In genomic region chr5:143217804-143218160, GRCh38 we compare ENCODE assay signal across 1 cellular context.
TF ChIP-seq lines count a peak whose summit lies in the region.

No MANE protein-coding gene starts in this region.

TF ChIP-seq in HepG2, 621 proteins besides CTCF, POLR2A, EP300 and RAD21 (continued from another document):
- no peak for TF ChIP-seq ZNF407 (CRISPR knock-in tag; IDR thresholded peaks at IDR 0.05; ENCODE audit: not compliant biosample characterization)
- TF ChIP-seq, protein P1, sequence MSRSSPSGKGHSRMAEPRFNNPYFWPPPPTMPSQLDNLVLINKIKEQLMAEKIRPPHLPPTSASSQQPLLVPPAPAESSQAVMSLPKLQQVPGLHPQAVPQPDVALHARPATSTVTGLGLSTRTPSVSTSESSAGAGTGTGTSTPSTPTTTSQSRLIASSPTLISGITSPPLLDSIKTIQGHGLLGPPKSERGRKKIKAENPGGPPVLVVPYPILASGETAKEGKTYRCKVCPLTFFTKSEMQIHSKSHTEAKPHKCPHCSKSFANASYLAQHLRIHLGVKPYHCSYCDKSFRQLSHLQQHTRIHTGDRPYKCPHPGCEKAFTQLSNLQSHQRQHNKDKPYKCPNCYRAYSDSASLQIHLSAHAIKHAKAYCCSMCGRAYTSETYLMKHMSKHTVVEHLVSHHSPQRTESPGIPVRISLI (CRISPR knock-in tag; IDR thresholded peaks at IDR 0.05; ENCODE audit: borderline replicate concordance) = no peak
- TF ChIP-seq ZNF382 (CRISPR knock-in tag; IDR thresholded peaks at IDR 0.05; ENCODE audit: borderline replicate concordance) = no peak
- TF ChIP-seq NCOA1 (CRISPR knock-in tag; IDR thresholded peaks at IDR 0.05) = no peak
- TF ChIP-seq SOX5 (CRISPR knock-in tag; IDR thresholded peaks at IDR 0.05; ENCODE audit: borderline replicate concordance) = peak; percentile 19; the same call in 1 of the 2 replicates
- TF ChIP-seq ZBTB20 (CRISPR knock-in tag; IDR thresholded peaks at IDR 0.05; ENCODE audit: borderline replicate concordance, low read depth) = no peak
- TF ChIP-seq PAX8 (CRISPR knock-in tag; IDR thresholded peaks at IDR 0.05; ENCODE audit: borderline replicate concordance) = no peak
- no peak for TF ChIP-seq ISL2 (CRISPR knock-in tag; IDR thresholded peaks at IDR 0.05)
- TF ChIP-seq, protein P2, sequence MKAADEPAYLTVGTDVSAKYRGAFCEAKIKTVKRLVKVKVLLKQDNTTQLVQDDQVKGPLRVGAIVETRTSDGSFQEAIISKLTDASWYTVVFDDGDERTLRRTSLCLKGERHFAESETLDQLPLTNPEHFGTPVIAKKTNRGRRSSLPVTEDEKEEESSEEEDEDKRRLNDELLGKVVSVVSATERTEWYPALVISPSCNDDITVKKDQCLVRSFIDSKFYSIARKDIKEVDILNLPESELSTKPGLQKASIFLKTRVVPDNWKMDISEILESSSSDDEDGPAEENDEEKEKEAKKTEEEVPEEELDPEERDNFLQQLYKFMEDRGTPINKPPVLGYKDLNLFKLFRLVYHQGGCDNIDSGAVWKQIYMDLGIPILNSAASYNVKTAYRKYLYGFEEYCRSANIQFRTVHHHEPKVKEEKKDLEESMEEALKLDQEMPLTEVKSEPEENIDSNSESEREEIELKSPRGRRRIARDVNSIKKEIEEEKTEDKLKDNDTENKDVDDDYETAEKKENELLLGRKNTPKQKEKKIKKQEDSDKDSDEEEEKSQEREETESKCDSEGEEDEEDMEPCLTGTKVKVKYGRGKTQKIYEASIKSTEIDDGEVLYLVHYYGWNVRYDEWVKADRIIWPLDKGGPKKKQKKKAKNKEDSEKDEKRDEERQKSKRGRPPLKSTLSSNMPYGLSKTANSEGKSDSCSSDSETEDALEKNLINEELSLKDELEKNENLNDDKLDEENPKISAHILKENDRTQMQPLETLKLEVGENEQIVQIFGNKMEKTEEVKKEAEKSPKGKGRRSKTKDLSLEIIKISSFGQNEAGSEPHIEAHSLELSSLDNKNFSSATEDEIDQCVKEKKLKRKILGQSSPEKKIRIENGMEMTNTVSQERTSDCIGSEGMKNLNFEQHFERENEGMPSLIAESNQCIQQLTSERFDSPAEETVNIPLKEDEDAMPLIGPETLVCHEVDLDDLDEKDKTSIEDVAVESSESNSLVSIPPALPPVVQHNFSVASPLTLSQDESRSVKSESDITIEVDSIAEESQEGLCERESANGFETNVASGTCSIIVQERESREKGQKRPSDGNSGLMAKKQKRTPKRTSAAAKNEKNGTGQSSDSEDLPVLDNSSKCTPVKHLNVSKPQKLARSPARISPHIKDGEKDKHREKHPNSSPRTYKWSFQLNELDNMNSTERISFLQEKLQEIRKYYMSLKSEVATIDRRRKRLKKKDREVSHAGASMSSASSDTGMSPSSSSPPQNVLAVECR (CRISPR knock-in tag; IDR thresholded peaks at IDR 0.05; ENCODE audit: borderline replicate concordance) = no peak
- no peak for TF ChIP-seq ZNF674 (CRISPR knock-in tag; IDR thresholded peaks at IDR 0.05; ENCODE audit: low read depth)
- no peak for TF ChIP-seq SOX13 (IDR thresholded peaks at IDR 0.05)
- peak in 1 of 2 experiments; percentile 38; a peak in 1 of 4 replicates for TF ChIP-seq SOX13 (CRISPR knock-in tag; conservative IDR thresholded peaks at IDR 0.05 in 1 of 2, IDR thresholded peaks at IDR 0.05 in 1 of 2)
- TF ChIP-seq ZMYM3 (CRISPR knock-in tag; IDR thresholded peaks at IDR 0.05) = no peak
- TF ChIP-seq, protein P3, sequence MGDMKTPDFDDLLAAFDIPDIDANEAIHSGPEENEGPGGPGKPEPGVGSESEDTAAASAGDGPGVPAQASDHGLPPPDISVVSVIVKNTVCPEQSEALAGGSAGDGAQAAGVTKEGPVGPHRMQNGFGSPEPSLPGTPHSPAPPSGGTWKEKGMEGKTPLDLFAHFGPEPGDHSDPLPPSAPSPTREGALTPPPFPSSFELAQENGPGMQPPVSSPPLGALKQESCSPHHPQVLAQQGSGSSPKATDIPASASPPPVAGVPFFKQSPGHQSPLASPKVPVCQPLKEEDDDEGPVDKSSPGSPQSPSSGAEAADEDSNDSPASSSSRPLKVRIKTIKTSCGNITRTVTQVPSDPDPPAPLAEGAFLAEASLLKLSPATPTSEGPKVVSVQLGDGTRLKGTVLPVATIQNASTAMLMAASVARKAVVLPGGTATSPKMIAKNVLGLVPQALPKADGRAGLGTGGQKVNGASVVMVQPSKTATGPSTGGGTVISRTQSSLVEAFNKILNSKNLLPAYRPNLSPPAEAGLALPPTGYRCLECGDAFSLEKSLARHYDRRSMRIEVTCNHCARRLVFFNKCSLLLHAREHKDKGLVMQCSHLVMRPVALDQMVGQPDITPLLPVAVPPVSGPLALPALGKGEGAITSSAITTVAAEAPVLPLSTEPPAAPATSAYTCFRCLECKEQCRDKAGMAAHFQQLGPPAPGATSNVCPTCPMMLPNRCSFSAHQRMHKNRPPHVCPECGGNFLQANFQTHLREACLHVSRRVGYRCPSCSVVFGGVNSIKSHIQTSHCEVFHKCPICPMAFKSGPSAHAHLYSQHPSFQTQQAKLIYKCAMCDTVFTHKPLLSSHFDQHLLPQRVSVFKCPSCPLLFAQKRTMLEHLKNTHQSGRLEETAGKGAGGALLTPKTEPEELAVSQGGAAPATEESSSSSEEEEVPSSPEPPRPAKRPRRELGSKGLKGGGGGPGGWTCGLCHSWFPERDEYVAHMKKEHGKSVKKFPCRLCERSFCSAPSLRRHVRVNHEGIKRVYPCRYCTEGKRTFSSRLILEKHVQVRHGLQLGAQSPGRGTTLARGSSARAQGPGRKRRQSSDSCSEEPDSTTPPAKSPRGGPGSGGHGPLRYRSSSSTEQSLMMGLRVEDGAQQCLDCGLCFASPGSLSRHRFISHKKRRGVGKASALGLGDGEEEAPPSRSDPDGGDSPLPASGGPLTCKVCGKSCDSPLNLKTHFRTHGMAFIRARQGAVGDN (CRISPR knock-in tag; IDR thresholded peaks at IDR 0.05) = no peak
- no peak for TF ChIP-seq NFKB2 (CRISPR knock-in tag; IDR thresholded peaks at IDR 0.05; ENCODE audit: borderline replicate concordance)
- no peak for TF ChIP-seq RARG (CRISPR knock-in tag; IDR thresholded peaks at IDR 0.05; ENCODE audit: low read depth)
- TF ChIP-seq SRSF4 (IDR thresholded peaks at IDR 0.05; ENCODE audit: low read depth, low read length, poor library complexity, severe bottlenecking) = no peak
- no peak for TF ChIP-seq ZSCAN29 (CRISPR knock-in tag; conservative IDR thresholded peaks at IDR 0.05)
- TF ChIP-seq NFE2L1 (CRISPR knock-in tag; IDR thresholded peaks at IDR 0.05; ENCODE audit: borderline replicate concordance) = no peak
- TF ChIP-seq NFRKB (IDR thresholded peaks at IDR 0.05) = no peak
- no peak for TF ChIP-seq ZNF235 (CRISPR knock-in tag; IDR thresholded peaks at IDR 0.05; ENCODE audit: borderline replicate concordance)
- no peak for TF ChIP-seq ZNF740 (CRISPR knock-in tag; IDR thresholded peaks at IDR 0.05)
- TF ChIP-seq TFAP4 (IDR thresholded peaks at IDR 0.05; ENCODE audit: borderline replicate concordance, low read depth) = no peak
- TF ChIP-seq MEF2D (CRISPR knock-in tag; IDR thresholded peaks at IDR 0.05) = no peak
- no peak for TF ChIP-seq ZNF720 (CRISPR knock-in tag; IDR thresholded peaks at IDR 0.05)
- no peak for TF ChIP-seq HES4 (CRISPR knock-in tag; IDR thresholded peaks at IDR 0.05; ENCODE audit: borderline replicate concordance)
- TF ChIP-seq RARA (CRISPR knock-in tag; IDR thresholded peaks at IDR 0.05) = peak; percentile 60
- TF ChIP-seq HMG20B (CRISPR knock-in tag; conservative IDR thresholded peaks at IDR 0.05) = no peak
- TF ChIP-seq HDAC1 (CRISPR knock-in tag; IDR thresholded peaks at IDR 0.05) = no peak
- no peak for TF ChIP-seq ZFP90 (CRISPR knock-in tag; IDR thresholded peaks at IDR 0.05; ENCODE audit: borderline replicate concordance)
- TF ChIP-seq ATRX (CRISPR knock-in tag; IDR thresholded peaks at IDR 0.05; ENCODE audit: borderline replicate concordance) = no peak
- no peak for TF ChIP-seq ZNF180 (CRISPR knock-in tag; IDR thresholded peaks at IDR 0.05; ENCODE audit: borderline replicate concordance, low read depth)
- TF ChIP-seq SAFB2 (CRISPR knock-in tag; IDR thresholded peaks at IDR 0.05; ENCODE audit: borderline replicate concordance, low read depth) = no peak
- TF ChIP-seq MTF1 (CRISPR knock-in tag; IDR thresholded peaks at IDR 0.05) = no peak
- TF ChIP-seq ATF4 (CRISPR knock-in tag; IDR thresholded peaks at IDR 0.05) = no peak
- TF ChIP-seq, protein P4, sequence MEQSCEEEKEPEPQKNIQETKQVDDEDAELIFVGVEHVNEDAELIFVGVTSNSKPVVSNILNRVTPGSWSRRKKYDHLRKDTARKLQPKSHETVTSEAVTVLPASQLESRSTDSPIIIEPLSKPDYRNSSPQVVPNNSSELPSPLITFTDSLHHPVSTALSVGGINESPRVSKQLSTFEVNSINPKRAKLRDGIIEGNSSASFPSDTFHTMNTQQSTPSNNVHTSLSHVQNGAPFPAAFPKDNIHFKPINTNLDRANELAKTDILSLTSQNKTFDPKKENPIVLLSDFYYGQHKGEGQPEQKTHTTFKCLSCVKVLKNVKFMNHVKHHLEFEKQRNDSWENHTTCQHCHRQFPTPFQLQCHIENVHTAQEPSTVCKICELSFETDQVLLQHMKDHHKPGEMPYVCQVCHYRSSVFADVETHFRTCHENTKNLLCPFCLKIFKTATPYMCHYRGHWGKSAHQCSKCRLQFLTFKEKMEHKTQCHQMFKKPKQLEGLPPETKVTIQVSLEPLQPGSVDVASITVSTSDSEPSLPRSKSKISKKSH (CRISPR knock-in tag; IDR thresholded peaks at IDR 0.05; ENCODE audit: borderline replicate concordance) = no peak
